ENCODE assay signal across 8 cellular contexts in genomic region chr4:94621491-94622080, GRCh38.
DNase-seq lines count a peak whose midpoint lies in the region; ATAC-seq and TF ChIP-seq lines count a peak whose summit lies in the region.

No MANE protein-coding gene starts in this region.

- no peak overlapping the region for H2AFZ ChIP-seq in parathyroid adenoma

- no peaks in the 10 kb centered on the region for H3K9me3 Mint-ChIP-seq in CD14-positive monocyte

- TF ChIP-seq CTCF in CD14-positive monocyte (IDR thresholded peaks at IDR 0.05) (peak; percentile 87), GM12875 (IDR thresholded peaks at IDR 0.05; ENCODE audit: borderline replicate concordance, insufficient read depth, low read depth, low read length) (peak; percentile 51; the same call in 1 of the 2 replicates), epithelial cell of proximal tubule (conservative IDR thresholded peaks at IDR 0.05; ENCODE audit: low read depth, low read length) (peak; percentile 80), parathyroid adenoma (IDR thresholded peaks at IDR 0.05) (peak; percentile 51)

- H3K27me3 ChIP-seq in parathyroid adenoma (ENCODE audit: control insufficient read depth, insufficient read depth, low read length) = no peaks in the 10 kb centered on the region
- H3K27me3 ChIP-seq in aorta (ENCODE audit: control insufficient read depth in 1 of 2, insufficient read depth in 2 of 2, low read length in 1 of 2) = no peaks in the 10 kb centered on the region

- ATAC-seq in HG03045 (IDR thresholded peaks at IDR 0.05; ENCODE audit: unreplicated experiment) (peak; percentile 64), aorta (ENCODE audit: low FRiP score) (no peak), HG03378 (IDR thresholded peaks at IDR 0.05; ENCODE audit: unreplicated experiment) (no peak)

- H3K4me1 ChIP-seq in parathyroid adenoma = no peaks in the 10 kb centered on the region
- no peaks in the 10 kb centered on the region for H3K4me1 ChIP-seq in aorta (ENCODE audit: control insufficient read depth in 1 of 2, insufficient read depth in 2 of 2, low read length in 2 of 2)

- no peaks in the 10 kb centered on the region for H3K4me1 Mint-ChIP-seq in CD14-positive monocyte

- no peak overlapping the region for H3K9ac ChIP-seq in parathyroid adenoma

- H3K9me3 ChIP-seq in parathyroid adenoma (ENCODE audit: control insufficient read depth, low read length) (no peaks in the 10 kb centered on the region), aorta (ENCODE audit: control insufficient read depth, low read length) (no peaks in the 10 kb centered on the region)

- no peak overlapping the region for H3K27ac Mint-ChIP-seq in CD14-positive monocyte

- H3K36me3 ChIP-seq in parathyroid adenoma (ENCODE audit: control insufficient read depth, insufficient read depth, low read length) (no peaks in the 10 kb centered on the region), aorta (ENCODE audit: control insufficient read depth in 1 of 2, insufficient read depth in 2 of 2, low read length in 1 of 2) (peaks cover 0 to 2% of the 10 kb centered on the region in 2 donors)

- H3K4me2 ChIP-seq in parathyroid adenoma (ENCODE audit: low read length) = no peak overlapping the region

- WGBS in aorta, 2 donors = 16 to 17% methylated on average over 6 of the region's 6 CpGs

- H3K4me3 ChIP-seq in GM12875 (ENCODE audit: low read depth, low read length) = no peak overlapping the region
- H3K4me3 ChIP-seq in epithelial cell of proximal tubule (ENCODE audit: low read depth, low read length) = no peak overlapping the region
- H3K4me3 ChIP-seq in parathyroid adenoma (ENCODE audit: low read depth, low read length) = no peak overlapping the region
- no peak overlapping the region for H3K4me3 ChIP-seq in aorta (ENCODE audit: low read length in 2 of 2)

- H3K36me3 Mint-ChIP-seq in CD14-positive monocyte = peaks cover 36 to 40% of the 10 kb centered on the region in 2 donors

- intact Hi-C loops in CD14-positive monocyte (cut with micrococcal nuclease) (no loop called here), aorta (cut with DNase I) (loop anchor here (5.0 to 10.0 kb wide), 2 partner anchors 111 to 317 kb away; no protein-coding TSS in a partner anchor)

- H3K27ac ChIP-seq in parathyroid adenoma (no peak overlapping the region), aorta (ENCODE audit: low read depth in 1 of 2, low read length in 2 of 2) (no peak overlapping the region)

- no peaks in the 10 kb centered on the region for H3K79me2 ChIP-seq in parathyroid adenoma

- no peak overlapping the region for H3K4me3 Mint-ChIP-seq in CD14-positive monocyte

- no peak for DNase-seq in CD14-positive monocyte (ENCODE audit: low spot score)
- DNase-seq in RKO (ENCODE audit: low spot score) = peak; percentile 44
- peak; percentile 18 for DNase-seq in epithelial cell of proximal tubule (ENCODE audit: low read depth)
- DNase-seq in aorta = no peak

- peaks cover 0 to 2% (median 0%) of the 10 kb centered on the region in 3 donors for H3K27me3 Mint-ChIP-seq in CD14-positive monocyte (ENCODE audit: low read depth in 3 of 3)

Comparison
In these comparisons a context has a peak if more than half of its experiments do, and no peak if none do; other contexts are left out.
1. DNase-seq: peak in RKO (single experiment) and epithelial cell of proximal tubule (single experiment); none in CD14-positive monocyte (single experiment) and aorta (0 of 2).
2. intact Hi-C loops: an anchor here in aorta (5.0 to 10.0 kb wide); none called in CD14-positive monocyte.
3. Peak in every context shown above with its lines, with median percentiles within 50 percentile points of each other: CTCF ChIP-seq.